Comparison of ENCODE assay signal across 29 cellular contexts in the genomic region with DNA sequence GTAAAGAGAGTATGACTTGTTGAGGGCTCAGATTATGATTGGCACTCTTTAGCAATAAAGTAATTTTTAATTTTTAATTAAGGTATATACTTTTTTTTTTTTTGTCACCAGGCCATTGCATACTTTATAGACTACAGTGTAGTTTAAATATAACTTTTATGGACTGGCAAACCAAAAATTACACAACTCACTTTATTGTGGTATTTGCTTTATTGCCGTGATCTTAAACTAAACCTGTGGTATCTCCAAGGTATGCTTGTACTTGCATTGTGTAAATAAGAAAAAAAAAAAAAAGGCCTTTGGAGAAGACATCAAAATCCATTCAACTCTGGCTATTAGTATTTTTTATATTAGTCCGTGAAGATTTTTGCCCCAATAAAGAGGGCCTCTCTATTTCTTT.
"Had no signal": no experiment of that assay in that cellular context is flagged by ENCODE, and none has a peak within 500 bp of the region (broad histone marks: within the 10 kb centered on the region; RNA-seq: fewer than 3 reads in every experiment).

No MANE protein-coding gene starts in this region.

- H2AFZ ChIP-seq: neural progenitor cell, parathyroid adenoma had no signal

- H3K4me1 ChIP-seq: parathyroid adenoma, psoas muscle, right lobe of liver, sigmoid colon, spleen, stomach, thyroid gland, tibial nerve, upper lobe of left lung, vagina had no signal

- H3K27me3 ChIP-seq: ovary, right lobe of liver, sigmoid colon, spleen, stomach, thyroid gland, tibial nerve, upper lobe of left lung, vagina had no signal

- DNase-seq: natural killer cell; occipital lobe; ovary; posterior cingulate gyrus; psoas muscle; right cardiac atrium; right lobe of liver; sigmoid colon; small intestine; spleen; stimulated activated CD4-positive, alpha-beta T cell treated with anti-CD3 and anti-CD28 coated beads, Interleukin-15, amount 100 ng/mL, for 24 hours; stimulated activated CD4-positive, alpha-beta T cell treated with anti-CD3 and anti-CD28 coated beads, Interleukin-2, amount 100 ng/mL, for 24 hours; stimulated activated CD4-positive, alpha-beta T cell treated with anti-CD3 and anti-CD28 coated beads, Interleukin-2, amount 100 ng/mL, for 48 hours; stimulated activated CD4-positive, alpha-beta T cell treated with anti-CD3 and anti-CD28 coated beads, Interleukin-4, amount 100 ng/mL, for 24 hours; stimulated activated naive B cell treated with anti-CD40 and anti-IgM and Interleukin-4, amounts not matched to agents 10 μg/mL and 1 μg/mL and 100 μg/mL, for 72 hours; stimulated activated naive CD4-positive, alpha-beta T cell treated with Interleukin-2 at 50 U/mL for 16 hours; stomach; thyroid gland; trophoblast cell; upper lobe of left lung had no signal

- H3K9ac ChIP-seq: neural progenitor cell, parathyroid adenoma had no signal

- H3K79me2 ChIP-seq: parathyroid adenoma had no signal

- H3K27ac ChIP-seq: neural progenitor cell, ovary, parathyroid adenoma, psoas muscle, right lobe of liver, sigmoid colon, spleen, stomach, thoracic aorta, thyroid gland, tibial nerve, upper lobe of left lung, vagina had no signal

- H3K36me3 Mint-ChIP-seq: neural progenitor cell; stimulated activated effector memory CD8-positive, alpha-beta T cell treated with anti-CD3 and anti-CD28 coated beads, Interleukin-12 subunit alpha, Interleukin-12 subunit beta, amount 100 ng/mL, for 72 hours; stimulated activated naive B cell treated with anti-CD40 and anti-IgM and Interleukin-4, amounts not matched to agents 10 μg/mL and 1 μg/mL and 100 μg/mL, for 72 hours had no signal

- H3K4me2 ChIP-seq: neural progenitor cell had no signal

- H3K36me3 ChIP-seq: neural progenitor cell, ovary, right lobe of liver, sigmoid colon, spleen, stomach, thoracic aorta, thyroid gland, tibial nerve, upper lobe of left lung, vagina had no signal

- H3K4me1 Mint-ChIP-seq: natural killer cell; nephron; stimulated activated effector memory CD8-positive, alpha-beta T cell treated with anti-CD3 and anti-CD28 coated beads, Interleukin-12 subunit alpha, Interleukin-12 subunit beta, amount 100 ng/mL, for 72 hours; stimulated activated naive B cell treated with anti-CD40 and anti-IgM and Interleukin-4, amounts not matched to agents 10 μg/mL and 1 μg/mL and 100 μg/mL, for 72 hours had no signal

- H3K4me3 ChIP-seq: neural progenitor cell, ovary, psoas muscle, right lobe of liver, sigmoid colon, spleen, stomach, thoracic aorta, thyroid gland, tibial nerve, upper lobe of left lung, vagina had no signal

- H3K27me3 Mint-ChIP-seq: progenitor cell of endocrine pancreas; stimulated activated naive B cell treated with anti-CD40 and anti-IgM and Interleukin-4, amounts not matched to agents 10 μg/mL and 1 μg/mL and 100 μg/mL, for 72 hours; stimulated activated naive CD8-positive, alpha-beta T cell treated with anti-CD3 and anti-CD28 coated beads, Interleukin-15, Interleukin-2, amounts not matched to agents 100 ng/mL and 50 ng/mL, for 24 hours had no signal

- H3K9me3 Mint-ChIP-seq: nephron; neural progenitor cell; stimulated activated naive B cell treated with anti-CD40 and anti-IgM and Interleukin-4, amounts not matched to agents 10 μg/mL and 1 μg/mL and 100 μg/mL, for 72 hours had no signal

- H3K4me3 Mint-ChIP-seq: natural killer cell; nephron; neural progenitor cell; stimulated activated effector memory CD8-positive, alpha-beta T cell treated with anti-CD3 and anti-CD28 coated beads, Interleukin-12 subunit alpha, Interleukin-12 subunit beta, amount 100 ng/mL, for 72 hours; stimulated activated naive B cell treated with anti-CD40 and anti-IgM and Interleukin-4, amounts not matched to agents 10 μg/mL and 1 μg/mL and 100 μg/mL, for 72 hours; stimulated activated naive CD8-positive, alpha-beta T cell treated with anti-CD3 and anti-CD28 coated beads, Interleukin-15, Interleukin-2, amounts not matched to agents 100 ng/mL and 50 ng/mL, for 24 hours had no signal

- ATAC-seq: natural killer cell; psoas muscle; right cardiac atrium; right lobe of liver; stimulated activated effector memory CD8-positive, alpha-beta T cell treated with anti-CD3 and anti-CD28 coated beads, Interleukin-12 subunit alpha, Interleukin-12 subunit beta, amount 100 ng/mL, for 72 hours; stimulated activated naive B cell treated with anti-CD40 and anti-IgM and Interleukin-4, amounts not matched to agents 10 μg/mL and 1 μg/mL and 100 μg/mL, for 72 hours had no signal

- H3K9me3 ChIP-seq: ovary, psoas muscle, right lobe of liver, sigmoid colon, thoracic aorta, thyroid gland, tibial nerve, upper lobe of left lung, vagina had no signal

- H3K27ac Mint-ChIP-seq: natural killer cell; nephron; neural progenitor cell; progenitor cell of endocrine pancreas; stimulated activated effector memory CD8-positive, alpha-beta T cell treated with anti-CD3 and anti-CD28 coated beads, Interleukin-12 subunit alpha, Interleukin-12 subunit beta, amount 100 ng/mL, for 72 hours; stimulated activated naive B cell treated with anti-CD40 and anti-IgM and Interleukin-4, amounts not matched to agents 10 μg/mL and 1 μg/mL and 100 μg/mL, for 72 hours; stimulated activated naive CD8-positive, alpha-beta T cell treated with anti-CD3 and anti-CD28 coated beads, Interleukin-15, Interleukin-2, amounts not matched to agents 100 ng/mL and 50 ng/mL, for 24 hours had no signal
